ENCODE assay signal across 31 cellular contexts in genomic region chr11:122199661-122200060, GRCh38.
DNase-seq lines count a peak whose midpoint lies in the region; ATAC-seq, FAIRE-seq and TF ChIP-seq lines count a peak whose summit lies in the region.
"Had no signal": no experiment of that assay in that cellular context is flagged by ENCODE, and none has a peak within 500 bp of the region (broad histone marks: within the 10 kb centered on the region; RNA-seq: fewer than 3 reads in every experiment).

No MANE protein-coding gene starts in this region.

- H3K79me2 ChIP-seq in mammary epithelial cell (ENCODE audit: insufficient read depth, low read length), result peaks cover 38% of the 10 kb centered on the region

- TF ChIP-seq POLR2A in A549 (IDR thresholded peaks at IDR 0.05; ENCODE audit: low read length), result no peak

- no peaks in the 10 kb centered on the region for H3K36me3 Mint-ChIP-seq in progenitor cell of endocrine pancreas (ENCODE audit: insufficient read depth)
- H3K36me3 Mint-ChIP-seq in activated T-cell treated with anti-CD3 and anti-CD28 coated beads, Interleukin-2, amount 50 U/mL, for 24 hours (ENCODE audit: low read depth), result no peaks in the 10 kb centered on the region
- H3K36me3 Mint-ChIP-seq: IgD-negative memory B cell; naive thymus-derived CD4-positive, alpha-beta T cell had no signal

- dilution Hi-C loops in mammary epithelial cell (cut with HindIII; ENCODE audit: low sequenced_read_pairs), result loop anchor here (10.0 kb wide), 1 partner anchor 55 kb away; no protein-coding TSS in a partner anchor

- ATAC-seq in A549 (no peak), HG03571 (IDR thresholded peaks at IDR 0.05; ENCODE audit: unreplicated experiment) (no peak)
- ATAC-seq: activated naive CD8-positive, alpha-beta T cell treated with anti-CD3 and anti-CD28 coated beads, Interleukin-2, amount 50 U/mL, for 24 hours; left ventricle myocardium superior; naive thymus-derived CD4-positive, alpha-beta T cell; stimulated activated naive CD8-positive, alpha-beta T cell treated with anti-CD3 and anti-CD28 coated beads, Interleukin-15, Interleukin-2, amounts not matched to agents 100 U/mL and 50 U/mL, for 24 hours had no signal

- H4K20me1 ChIP-seq in mammary epithelial cell (ENCODE audit: insufficient read depth, low read length), result no peaks in the 10 kb centered on the region

- H3K4me3 ChIP-seq in A549, result no peak overlapping the region
- no peak overlapping the region for H3K4me3 ChIP-seq in mammary epithelial cell (replicated peaks in 1 of 3; ENCODE audit: insufficient read depth in 1 of 3, low read depth in 2 of 3, low read length in 3 of 3)
- H3K4me3 ChIP-seq: MG63 had no signal

- H3K27ac Mint-ChIP-seq in progenitor cell of endocrine pancreas, result no peak overlapping the region
- no peak overlapping the region for H3K27ac Mint-ChIP-seq in activated T-cell treated with anti-CD3 and anti-CD28 coated beads, Interleukin-2, amount 50 U/mL, for 24 hours
- H3K27ac Mint-ChIP-seq: activated CD4-positive, alpha-beta T cell treated with anti-CD3 and anti-CD28 coated beads, Interleukin-2, amount 10 ng/mL, durations not matched to agents 24 days and 14 days; activated naive CD8-positive, alpha-beta T cell treated with anti-CD3 and anti-CD28 coated beads, Interleukin-2, amount 50 U/mL, for 24 hours; IgD-negative memory B cell; naive thymus-derived CD4-positive, alpha-beta T cell had no signal

- POLR2A ChIA-PET in A549 (lab: Yijun Ruan, JAX), result interaction anchor here (0.6 kb wide), 1 partner anchor 35 kb away, joined by 3 read pairs; no protein-coding TSS in a partner anchor

- no peak overlapping the region for H3K9ac ChIP-seq in mammary epithelial cell (ENCODE audit: insufficient read depth, low read length)

- BruUV-seq in mammary epithelial cell (replicated peaks; lab: Mats Ljungman, UMichigan), result no TSS peak

- H3K9me3 Mint-ChIP-seq in progenitor cell of endocrine pancreas (ENCODE audit: low read depth), result no peaks in the 10 kb centered on the region
- H3K9me3 Mint-ChIP-seq in activated T-cell treated with anti-CD3 and anti-CD28 coated beads, Interleukin-2, amount 50 U/mL, for 24 hours, result no peaks in the 10 kb centered on the region
- H3K9me3 Mint-ChIP-seq: activated CD4-positive, alpha-beta T cell treated with anti-CD3 and anti-CD28 coated beads, Interleukin-2, amount 10 ng/mL, durations not matched to agents 24 days and 14 days; activated naive CD8-positive, alpha-beta T cell treated with anti-CD3 and anti-CD28 coated beads, Interleukin-2, amount 50 U/mL, for 24 hours had no signal

- no peak overlapping the region for H2AFZ ChIP-seq in mammary epithelial cell (ENCODE audit: low read depth, low read length)

- H3K4me2 ChIP-seq in A549, result no peak overlapping the region
- peak overlapping the region; percentile 8 for H3K4me2 ChIP-seq in mammary epithelial cell (ENCODE audit: insufficient read depth, low read depth, low read length)

- H3K27me3 Mint-ChIP-seq in progenitor cell of endocrine pancreas, result peaks cover 19% of the 10 kb centered on the region
- H3K27me3 Mint-ChIP-seq in activated T-cell treated with anti-CD3 and anti-CD28 coated beads, Interleukin-2, amount 50 U/mL, for 24 hours, result peaks cover 43% of the 10 kb centered on the region

- no peak for TF ChIP-seq EP300 in A549 (IDR thresholded peaks at IDR 0.05)

- H3K9me3 ChIP-seq in A549 (no peaks in the 10 kb centered on the region), mammary epithelial cell (replicated peaks; ENCODE audit: insufficient read depth, low read length) (no peaks in the 10 kb centered on the region)
- H3K9me3 ChIP-seq: BE2C, MG63 had no signal

- H3K4me1 ChIP-seq in A549, result peaks cover 68% of the 10 kb centered on the region
- H3K4me1 ChIP-seq in mammary epithelial cell (ENCODE audit: insufficient read depth, low read length), result peaks cover 61% of the 10 kb centered on the region

- no peaks in the 10 kb centered on the region for H3K36me3 ChIP-seq in mammary epithelial cell (ENCODE audit: insufficient read depth, low read length)
- H3K36me3 ChIP-seq: BE2C, WERI-Rb-1 had no signal

- FAIRE-seq in A549 (lab: Jason Lieb, UNC), result no peak
- FAIRE-seq: bronchial epithelial cell, GM12892 had no signal

- intact Hi-C loops in mammary epithelial cell (cut with micrococcal nuclease), result loop anchor here (5.0 to 10.0 kb wide), 2 partner anchors 372 to 745 kb away; partner anchors contain the start of genes SORL1 and SORL1-AS1

- H3K27ac ChIP-seq in A549, result peak overlapping the region; percentile 33 to 55; a peak in 4 of 6 replicates
- H3K27ac ChIP-seq in mammary epithelial cell (ENCODE audit: insufficient read depth, low read depth, low read length), result no peak overlapping the region
- H3K27ac ChIP-seq: WERI-Rb-1 had no signal

- CTCF ChIA-PET in A549 (lab: Yijun Ruan, JAX) (interaction anchor here (0.5 to 1.1 kb wide), 3 partner anchors 16 to 544 kb away, joined by 3 read pairs; no protein-coding TSS in a partner anchor), mammary epithelial cell (lab: Charles Lee; ENCODE audit: low non-redundant PET) (no interaction called here)

- H3K4me1 Mint-ChIP-seq in progenitor cell of endocrine pancreas (ENCODE audit: low read depth), result peaks cover 6% of the 10 kb centered on the region
- H3K4me1 Mint-ChIP-seq in activated T-cell treated with anti-CD3 and anti-CD28 coated beads, Interleukin-2, amount 50 U/mL, for 24 hours (ENCODE audit: low read depth), result no peaks in the 10 kb centered on the region
- H3K4me1 Mint-ChIP-seq: activated naive CD8-positive, alpha-beta T cell treated with anti-CD3 and anti-CD28 coated beads, Interleukin-2, amount 50 U/mL, for 24 hours; IgD-negative memory B cell had no signal

- WGBS in A549 (ENCODE audit: missing lambda C conversion rate), result 69% methylated on average over 3 of the region's 3 CpGs
- WGBS in mammary epithelial cell (ENCODE audit: low coverage, missing lambda C conversion rate), result 21% methylated on average over 3 of the region's 3 CpGs

- no peaks in the 10 kb centered on the region for H3K27me3 ChIP-seq in mammary epithelial cell (ENCODE audit: insufficient read depth, low read length)
- H3K27me3 ChIP-seq: MG63 had no signal

- no peak for TF ChIP-seq RAD21 in A549 (conservative IDR thresholded peaks at IDR 0.05 in 1 of 2, IDR thresholded peaks at IDR 0.05 in 1 of 2)

- H3K4me3 Mint-ChIP-seq in progenitor cell of endocrine pancreas (ENCODE audit: low read depth), result no peak overlapping the region
- no peak overlapping the region for H3K4me3 Mint-ChIP-seq in activated T-cell treated with anti-CD3 and anti-CD28 coated beads, Interleukin-2, amount 50 U/mL, for 24 hours
- H3K4me3 Mint-ChIP-seq: activated CD4-positive, alpha-beta T cell treated with anti-CD3 and anti-CD28 coated beads, Interleukin-2, amount 10 ng/mL, durations not matched to agents 24 days and 14 days; activated naive CD8-positive, alpha-beta T cell treated with anti-CD3 and anti-CD28 coated beads, Interleukin-2, amount 50 U/mL, for 24 hours; IgD-negative memory B cell; naive thymus-derived CD4-positive, alpha-beta T cell had no signal

- in situ Hi-C loops in mammary epithelial cell (cut with MboI; ENCODE audit: low sequenced_read_pairs in 2 of 2), result loop anchor here (10.0 kb wide), 3 partner anchors 85 to 545 kb away; partner anchors contain the start of gene BLID (in 2 of the 2)

- TF ChIP-seq CTCF in A549 (IDR thresholded peaks at IDR 0.05) (no peak), mammary epithelial cell (conservative IDR thresholded peaks at IDR 0.05 in 1 of 2, IDR thresholded peaks at IDR 0.05 in 1 of 2; ENCODE audit: extremely low read depth in 1 of 2, insufficient read depth in 1 of 2, low read depth in 1 of 2, low read length in 2 of 2) (no peak), progenitor cell of endocrine pancreas (IDR thresholded peaks at IDR 0.05; ENCODE audit: unreplicated experiment) (no peak)

- DNase-seq in A549 (ENCODE audit: low read depth in 1 of 2, low spot score in 1 of 2), result no peak
- peak; percentile 50 for DNase-seq in M059J (ENCODE audit: low read depth)
- DNase-seq in mammary epithelial cell, result no peak
- DNase-seq in fibroblast of the conjunctiva (ENCODE audit: low read depth), result peak; percentile 42
- DNase-seq in NCI-H510A (lab: John Stamatoyannopoulos, UW), result no peak
- DNase-seq in progenitor cell of endocrine pancreas (ENCODE audit: low spot score, unreplicated experiment), result no peak
- DNase-seq in activated T-cell treated with anti-CD3 and anti-CD28 coated beads, Interleukin-2, amount 50 U/mL, for 24 hours, result no peak
- DNase-seq: activated CD4-positive, alpha-beta T cell treated with anti-CD3 and anti-CD28 coated beads, Interleukin-2, amount 10 ng/mL, durations not matched to agents 24 days and 14 days; activated naive CD8-positive, alpha-beta T cell treated with anti-CD3 and anti-CD28 coated beads, Interleukin-2, amount 50 U/mL, for 24 hours; activated T-cell treated with anti-CD3 and anti-CD28 coated beads, Interleukin-2, amount 50 U/mL, for 48 hours; BE2C; glutamatergic neuron; islet precursor cell; left ventricle myocardium superior; MG63; midbrain; naive thymus-derived CD4-positive, alpha-beta T cell; NCI-H1417 treated with DMSO at 0.1 percent for 48 hours; NCI-H2081 treated with DMSO at 0.1 percent for 48 hours; NCI-H82; nucleus accumbens; OCI-M1; SHP77; stimulated activated naive CD8-positive, alpha-beta T cell treated with anti-CD3 and anti-CD28 coated beads, Interleukin-15, Interleukin-2, amounts not matched to agents 100 U/mL and 50 U/mL, for 24 hours; SW 1271; T-helper 9 cell; WERI-Rb-1 had no signal

TF ChIP-seq in A549, 52 proteins besides CTCF, POLR2A, EP300 and RAD21 (continues in another document):
- TF ChIP-seq RCOR1 (IDR thresholded peaks at IDR 0.05; ENCODE audit: low read depth, low read length), result no peak
- TF ChIP-seq KDM1A (IDR thresholded peaks at IDR 0.05; ENCODE audit: low read depth), result no peak
- no peak for TF ChIP-seq KDM5A (IDR thresholded peaks at IDR 0.05)
- TF ChIP-seq HDAC2 (IDR thresholded peaks at IDR 0.05), result no peak
- no peak for TF ChIP-seq RFX5 (IDR thresholded peaks at IDR 0.05)
- TF ChIP-seq BCL3 (IDR thresholded peaks at IDR 0.05), result no peak
- no peak for TF ChIP-seq CBX8 (IDR thresholded peaks at IDR 0.05)
- TF ChIP-seq TFCP2L1 (CRISPR knock-in tag; IDR thresholded peaks at IDR 0.05), result no peak

Comparison
In these comparisons a context has a peak if more than half of its experiments do, and no peak if none do; other contexts are left out.
1. DNase-seq: peak in M059J (single experiment) and fibroblast of the conjunctiva (single experiment); none in A549 (0 of 2), mammary epithelial cell (single experiment), NCI-H510A (single experiment), progenitor cell of endocrine pancreas (single experiment) and activated T-cell treated with anti-CD3 and anti-CD28 coated beads, Interleukin-2, amount 50 U/mL, for 24 hours (single experiment).